ENCODE assay signal across 8 cellular contexts in the genomic region with DNA sequence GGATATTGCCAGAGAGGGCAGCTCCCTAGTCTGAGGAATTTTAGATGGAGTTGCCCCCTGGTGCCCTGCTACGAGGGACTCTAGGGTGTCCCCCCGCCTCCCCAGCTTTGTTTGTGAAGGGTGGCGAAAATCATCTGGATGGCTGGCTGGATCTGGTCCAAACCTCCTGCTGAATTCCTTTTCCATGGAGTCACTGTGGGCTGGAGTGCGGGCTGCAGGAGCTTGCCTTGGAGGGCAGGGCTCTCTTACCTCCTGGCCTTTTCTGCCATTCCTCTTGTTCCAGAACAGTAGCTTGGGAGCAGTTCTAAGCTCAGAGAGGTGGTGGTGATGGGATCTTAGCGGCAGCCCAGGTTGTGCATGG. TPM values are rescaled to one million over a fixed set of nuclear protein-coding genes. Genes with fewer than 3 reads are reported as not detected.
DNase-seq lines count a peak whose midpoint lies in the region; ATAC-seq and TF ChIP-seq lines count a peak whose summit lies in the region.

No MANE protein-coding gene starts in this region.

- H3K4me3 Mint-ChIP-seq in CD4-positive, alpha-beta T cell: no peak overlapping the region

- CTCF ChIA-PET in CD4-positive, alpha-beta T cell (lab: Charles Lee): no interaction called here

- TF ChIP-seq CTCF in CD4-positive, alpha-beta T cell (IDR thresholded peaks at IDR 0.05): no peak

- POLR2A ChIA-PET in CD4-positive, alpha-beta T cell (lab: Charles Lee): no interaction called here

- H2AFZ ChIP-seq in ACC112 (ENCODE audit: low read length, unreplicated experiment): no peak overlapping the region

- H3K79me2 ChIP-seq in ACC112 (ENCODE audit: control insufficient read depth, insufficient read depth, low read length, unreplicated experiment): peaks cover 14% of the 10 kb centered on the region

- peaks cover 77% of the 10 kb centered on the region for H3K4me1 ChIP-seq in ACC112 (ENCODE audit: control insufficient read depth, insufficient read depth, low read length, unreplicated experiment)

- no peaks in the 10 kb centered on the region for H3K27me3 ChIP-seq in ACC112 (ENCODE audit: insufficient read depth, low read length)
- H3K27me3 ChIP-seq in CD4-positive, alpha-beta T cell (ENCODE audit: control insufficient read depth, insufficient read depth, low read length): no peaks in the 10 kb centered on the region

- H3K27me3 Mint-ChIP-seq in CD4-positive, alpha-beta T cell: peaks cover 5% of the 10 kb centered on the region

- H3K36me3 Mint-ChIP-seq in CD4-positive, alpha-beta T cell (ENCODE audit: low read depth): no peaks in the 10 kb centered on the region

- DNase-seq in NCI-H2196 treated with DMSO at 0.1 percent for 48 hours (lab: John Stamatoyannopoulos, UW; ENCODE audit: unreplicated experiment) (peak; percentile 51), epidermal melanocyte (ENCODE audit: insufficient read length, low spot score) (peak; percentile 59), mucosa of gallbladder (ENCODE audit: low spot score) (peak; percentile 87)
- DNase-seq in CD4-positive, alpha-beta T cell: no peak

- intact Hi-C loops in CD4-positive, alpha-beta T cell (cut with DNase I, micrococcal nuclease): no loop called here

- no peaks in the 10 kb centered on the region for H3K9me3 ChIP-seq in CD4-positive, alpha-beta T cell (ENCODE audit: control insufficient read depth, low read length)

- no peak overlapping the region for H3K27ac Mint-ChIP-seq in CD4-positive, alpha-beta T cell

- H3K4me1 Mint-ChIP-seq in CD4-positive, alpha-beta T cell (ENCODE audit: low read depth): no peaks in the 10 kb centered on the region

- no peaks in the 10 kb centered on the region for H3K36me3 ChIP-seq in ACC112 (ENCODE audit: insufficient read depth, low read length)

- H3K9me3 Mint-ChIP-seq in CD4-positive, alpha-beta T cell: no peaks in the 10 kb centered on the region

- H3K4me3 ChIP-seq in ACC112 (ENCODE audit: low read depth, low read length): peak overlapping the region; percentile 74

- H3K27ac ChIP-seq in ACC112 (ENCODE audit: low read depth, low read length): peak overlapping the region; percentile 98
- no peak overlapping the region for H3K27ac ChIP-seq in CD4-positive, alpha-beta T cell (ENCODE audit: low read depth, low read length)

- no peak for ATAC-seq in HG02870 (IDR thresholded peaks at IDR 0.05; ENCODE audit: unreplicated experiment)
- ATAC-seq in HG02981 (IDR thresholded peaks at IDR 0.05; ENCODE audit: unreplicated experiment): no peak
- no peak for ATAC-seq in CD4-positive, alpha-beta T cell (ENCODE audit: poor library complexity)
- ATAC-seq in HG03457 (IDR thresholded peaks at IDR 0.05; ENCODE audit: unreplicated experiment): no peak

RNA-seq across cellular contexts. Expression of a gene that starts 2.1 kb away (rescaled TPM):
- total RNA-seq in mucosa of gallbladder: 123 TPM
- total RNA-seq in CD4-positive, alpha-beta T cell: under 1 TPM; 0.06 to 0.14 TPM

RNA-seq across cellular contexts. Expression of a gene that starts 18.5 kb away (rescaled TPM):
- 2.2 TPM for total RNA-seq in mucosa of gallbladder
- total RNA-seq in CD4-positive, alpha-beta T cell: not detected

RNA-seq across cellular contexts. Expression of a gene that starts 58.3 kb away (rescaled TPM):
- 46.1 TPM for total RNA-seq in mucosa of gallbladder
- 100 to 1,000 TPM in 1 of 2 experiments, 10 to 100 TPM in 1; 98.2 to 101 TPM for total RNA-seq in CD4-positive, alpha-beta T cell

Comparison
In these comparisons a context has a peak if more than half of its experiments do, and no peak if none do; other contexts are left out.
1. DNase-seq: peak in NCI-H2196 treated with DMSO at 0.1 percent for 48 hours (single experiment), epidermal melanocyte (single experiment) and mucosa of gallbladder (single experiment); none in CD4-positive, alpha-beta T cell (0 of 10).
2. RNA of a gene that starts 2.1 kb away (total RNA-seq): 123 TPM in mucosa of gallbladder (single experiment); 0.06 to 0.14 TPM in CD4-positive, alpha-beta T cell; every median in the first group is over 100 times any median in the second.